Comparison of ENCODE assay signal across 32 cellular contexts in the genomic region with DNA sequence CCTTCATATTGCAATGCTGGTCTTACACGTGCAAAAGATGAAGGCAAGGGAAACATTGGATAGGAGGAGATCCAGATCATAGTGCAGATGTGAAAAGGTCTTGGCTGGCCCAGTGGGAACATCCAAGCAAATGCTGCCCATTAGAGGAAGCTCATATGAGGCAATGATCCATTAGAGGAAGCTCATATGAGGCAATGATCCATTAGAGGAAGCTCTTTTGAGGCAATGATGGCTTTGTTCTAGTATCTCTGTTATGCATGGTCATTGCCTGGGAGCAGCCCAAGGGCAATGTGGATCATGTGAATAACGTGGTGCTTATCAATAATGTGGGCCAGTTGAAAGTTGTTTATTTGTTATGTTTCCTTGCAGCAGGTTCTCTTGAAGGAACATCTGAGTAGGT. TPM values are rescaled to one million over a fixed set of nuclear protein-coding genes. Genes with fewer than 3 reads are reported as not detected.
DNase-seq lines count a peak whose midpoint lies in the region; ATAC-seq, FAIRE-seq and TF ChIP-seq lines count a peak whose summit lies in the region.
"Had no signal": no experiment of that assay in that cellular context is flagged by ENCODE, and none has a peak within 500 bp of the region (broad histone marks: within the 10 kb centered on the region; RNA-seq: fewer than 3 reads in every experiment).

No MANE protein-coding gene starts in this region.

- peak; percentile 29 for FAIRE-seq in keratinocyte (lab: Jason Lieb, UNC)
- no peak for FAIRE-seq in GM12891 (lab: Jason Lieb, UNC)
- FAIRE-seq: A204.1, astrocyte had no signal

- no peak overlapping the region for H3K9ac ChIP-seq in keratinocyte (ENCODE audit: control insufficient read depth, extremely low read depth, insufficient read depth, low read length)

- no peaks in the 10 kb centered on the region for H3K9me1 ChIP-seq in keratinocyte (ENCODE audit: control insufficient read depth, extremely low read depth, insufficient read depth, low read length)

- no peak overlapping the region for H2AFZ ChIP-seq in keratinocyte (ENCODE audit: control insufficient read depth, low read length)

- TF ChIP-seq POLR2A in heart left ventricle (IDR thresholded peaks at IDR 0.05) (no peak), GM12891 (IDR thresholded peaks at IDR 0.05; ENCODE audit: low read depth, low read length) (no peak)

- in situ Hi-C loops in SK-MEL-5 (cut with HindIII; ENCODE audit: low pct_unique_long_range_greater_than_20kb, low sequenced_read_pairs): no loop called here

- no peak for TF ChIP-seq CTCF in heart left ventricle (IDR thresholded peaks at IDR 0.05)
- TF ChIP-seq CTCF in left ventricle myocardium inferior (IDR thresholded peaks at IDR 0.05; ENCODE audit: borderline replicate concordance): no peak
- TF ChIP-seq CTCF in keratinocyte (optimal IDR thresholded peaks at IDR 0.05 in 1 of 3, IDR thresholded peaks at IDR 0.05 in 1 of 3, conservative IDR thresholded peaks at IDR 0.05 in 1 of 3; ENCODE audit: extremely low read depth in 1 of 3, insufficient read depth in 2 of 3, low read length in 3 of 3): no peak

- 31 to 59% (median 43%) methylated on average over 2 of the region's 2 CpGs for WGBS in heart left ventricle, 4 donors
- whole genome bisulfite sequencing in aorta, 2 donors: 66 to 74% methylated on average over 2 of the region's 2 CpGs

- H3K4me2 ChIP-seq in keratinocyte (ENCODE audit: control insufficient read depth, extremely low read depth, insufficient read depth, low read depth, low read length): no peak overlapping the region

- intact Hi-C loops in heart left ventricle (cut with DNase I) (no loop called here), left ventricle myocardium inferior (cut with micrococcal nuclease) (no loop called here), aorta (cut with DNase I) (no loop called here)

- H3K27me3 ChIP-seq in heart left ventricle: no peaks in the 10 kb centered on the region
- H3K27me3 ChIP-seq in left ventricle myocardium inferior (ENCODE audit: low read depth): no peaks in the 10 kb centered on the region
- H3K27me3 ChIP-seq in keratinocyte (ENCODE audit: control insufficient read depth, extremely low read depth, insufficient read depth, low read length): no peaks in the 10 kb centered on the region
- no peaks in the 10 kb centered on the region for H3K27me3 ChIP-seq in aorta (ENCODE audit: control insufficient read depth in 1 of 2, insufficient read depth in 2 of 2, low read length in 1 of 2)
- H3K27me3 ChIP-seq: esophagus squamous epithelium, gastrocnemius medialis, stomach, thyroid gland had no signal

- peaks cover 0 to 22% (median 0%) of the 10 kb centered on the region in 12 donors for H3K4me1 ChIP-seq in heart left ventricle
- peaks cover 5% of the 10 kb centered on the region for H3K4me1 ChIP-seq in left ventricle myocardium inferior
- H3K4me1 ChIP-seq in keratinocyte (ENCODE audit: control insufficient read depth, extremely low read depth, insufficient read depth, low read length): no peaks in the 10 kb centered on the region
- H3K4me1 ChIP-seq in aorta (ENCODE audit: control insufficient read depth in 1 of 2, insufficient read depth in 2 of 2, low read length in 2 of 2): no peaks in the 10 kb centered on the region
- H3K4me1 ChIP-seq: esophagus squamous epithelium, gastrocnemius medialis, stomach, thyroid gland had no signal

- dilution Hi-C loops in keratinocyte (cut with MboI; ENCODE audit: extremely low pct_ligation_motif_present, low sequenced_read_pairs): no loop called here

- ATAC-seq in heart left ventricle (peak in 3 of 4 donors; percentile 33 to 72 (median 48)), aorta (ENCODE audit: low FRiP score) (peak; percentile 38), HG02759 (IDR thresholded peaks at IDR 0.05; ENCODE audit: unreplicated experiment) (no peak)
- ATAC-seq: activated CD8-positive, alpha-beta T cell treated with anti-CD3 and anti-CD28 coated beads, Interleukin-2, amount 10 ng/mL, durations not matched to agents 7 days and 5 days; gastrocnemius medialis; naive thymus-derived CD8-positive, alpha-beta T cell had no signal

- no peaks in the 10 kb centered on the region for H3K79me2 ChIP-seq in keratinocyte (ENCODE audit: control insufficient read depth, insufficient read depth, low read length)

- DNase-seq in heart left ventricle (no peak), left ventricle myocardium inferior (no peak), SK-MEL-5 (ENCODE audit: low read depth, low spot score) (peak; percentile 61), keratinocyte (ENCODE audit: low read depth, low spot score) (no peak), aorta (no peak), NCI-H446 treated with DMSO at 0.1 percent for 48 hours (lab: John Stamatoyannopoulos, UW) (no peak), GM12891 (ENCODE audit: insufficient read length, low spot score) (no peak)
- DNase-seq: activated CD8-positive, alpha-beta T cell treated with anti-CD3 and anti-CD28 coated beads, Interleukin-2, amount 10 ng/mL, durations not matched to agents 7 days and 5 days; activated effector memory CD4-positive, alpha-beta T cell treated with Interleukin-2 at 50 U/mL for 16 hours; activated naive CD8-positive, alpha-beta T cell treated with anti-CD3 and anti-CD28 coated beads, Interleukin-2, amount 10 ng/mL, durations not matched to agents 7 days and 5 days; activated T-cell treated with anti-CD3 and anti-CD28 coated beads for 4 hours; CD8-positive, alpha-beta memory T cell; central memory CD4-positive, alpha-beta T cell; esophagus squamous epithelium; gastrocnemius medialis; GOT3; HFFc6; hypothalamus; immature natural killer cell; naive thymus-derived CD8-positive, alpha-beta T cell; NCI-H1105 treated with DMSO at 0.1 percent for 48 hours; NCI-H2081; NCI-H226; NCI-H748 treated with DMSO at 0.1 percent for 48 hours; stomach; thyroid gland had no signal

- H4K20me1 ChIP-seq in keratinocyte (ENCODE audit: control insufficient read depth, extremely low read depth, insufficient read depth, low read length): no peaks in the 10 kb centered on the region

- H3K9me3 ChIP-seq in heart left ventricle (no peaks in the 10 kb centered on the region), left ventricle myocardium inferior (replicated peaks) (no peaks in the 10 kb centered on the region), keratinocyte (ENCODE audit: control insufficient read depth, low read depth, low read length) (no peaks in the 10 kb centered on the region), aorta (ENCODE audit: control insufficient read depth, low read length) (no peaks in the 10 kb centered on the region)
- H3K9me3 ChIP-seq: esophagus squamous epithelium, gastrocnemius medialis, stomach, thyroid gland had no signal

- H3K4me3 ChIP-seq in heart left ventricle (no peak overlapping the region), left ventricle myocardium inferior (no peak overlapping the region), keratinocyte (ENCODE audit: control insufficient read depth in 2 of 3, extremely low read depth in 1 of 3, insufficient read depth in 2 of 3, low read depth in 1 of 3, low read length in 3 of 3) (no peak overlapping the region), aorta (ENCODE audit: low read length in 2 of 2) (no peak overlapping the region)
- H3K4me3 ChIP-seq: esophagus squamous epithelium, gastrocnemius medialis, skin epidermis, stomach, thyroid gland had no signal

- H3K27ac ChIP-seq in heart left ventricle (no peak overlapping the region), left ventricle myocardium inferior (replicated peaks) (no peak overlapping the region), keratinocyte (ENCODE audit: control insufficient read depth, insufficient read depth, low read length) (no peak overlapping the region), aorta (ENCODE audit: low read depth in 1 of 2, low read length in 2 of 2) (no peak overlapping the region)
- H3K27ac ChIP-seq: esophagus squamous epithelium, gastrocnemius medialis, skin epidermis, stomach, thyroid gland had no signal

- H3K36me3 ChIP-seq in heart left ventricle (no peaks in the 10 kb centered on the region), left ventricle myocardium inferior (no peaks in the 10 kb centered on the region), keratinocyte (ENCODE audit: control insufficient read depth in 2 of 2, extremely low read depth in 1 of 2, insufficient read depth in 2 of 2, low read length in 2 of 2) (no peaks in the 10 kb centered on the region), aorta (ENCODE audit: control insufficient read depth in 1 of 2, insufficient read depth in 2 of 2, low read length in 1 of 2) (no peaks in the 10 kb centered on the region)
- H3K36me3 ChIP-seq: esophagus squamous epithelium, gastrocnemius medialis, stomach, thyroid gland had no signal

RNA-seq across cellular contexts. Expression of gene STEAP4, which starts 37.8 kb away (rescaled TPM):
- total RNA-seq in heart left ventricle (10 to 100 TPM in 8 of 9 donors, 1 to 10 TPM in 1; 7.2 to 47.1 (median 20.9) TPM), left ventricle myocardium inferior (15.7 TPM), aorta (100 to 1,000 TPM; 125 to 343 TPM)
- polyA plus RNA-seq in heart left ventricle (10 to 100 TPM in 1 of 2 donors, 1 to 10 TPM in 1; 6.8 to 14.2 TPM), keratinocyte (0.52 to 5.8 TPM (median 2.0 TPM) in 3 replicates), aorta (10 to 100 TPM; 12.3 to 29.6 TPM)
- total RNA-seq in SK-MEL-5 (2014; rRNA removed; shearing (Covaris generic)): not detected in 2 replicates
- polyA plus RNA-seq in SK-MEL-5 (2015; cell fraction: cytosol; rRNA removed): not detected in 2 replicates
- polyA plus RNA-seq in SK-MEL-5 (2015; cell fraction: nucleus; rRNA removed): not detected in 2 replicates
- polyA plus RNA-seq in keratinocyte (2011; ENCODE audit: low read depth): 20.3 TPM
- 0.43 and 0.77 TPM in 2 replicates for polyA plus RNA-seq in keratinocyte (2011; cell fraction: cytosol; rRNA removed)
- 4.7 and 6.1 TPM in 2 replicates for polyA plus RNA-seq in keratinocyte (2011; cell fraction: nucleus; rRNA removed)
- polyA plus RNA-seq in keratinocyte (2012; ENCODE audit: low replicate concordance): 0.39 and 13.3 TPM in 2 replicates
- 0.16 to 6.4 TPM (median 2.2 TPM) in 3 replicates for polyA minus RNA-seq in keratinocyte
- 0.58 TPM for polyA minus RNA-seq in keratinocyte (2011; cell fraction: cytosol; rRNA and poly(A)+ RNA removed)
- 3.5 and 9.3 TPM in 2 replicates for polyA minus RNA-seq in keratinocyte (2011; cell fraction: nucleus; rRNA and poly(A)+ RNA removed)
- not detected for polyA plus RNA-seq in GM12891 (2012; ENCODE audit: low read depth, missing spikeins)
- total RNA-seq: activated CD8-positive, alpha-beta T cell treated with anti-CD3 and anti-CD28 coated beads, Interleukin-2, amount 10 ng/mL, durations not matched to agents 7 days and 5 days; activated naive CD8-positive, alpha-beta T cell treated with anti-CD3 and anti-CD28 coated beads, Interleukin-2, amount 10 ng/mL, durations not matched to agents 7 days and 5 days; astrocyte; CD8-positive, alpha-beta memory T cell; HFFc6; naive thymus-derived CD8-positive, alpha-beta T cell; OCI-LY7; pulmonary artery endothelial cell had no signal
- polyA plus RNA-seq: CD8-positive, alpha-beta memory T cell; immature natural killer cell; naive thymus-derived CD8-positive, alpha-beta T cell had no signal

RNA-seq across cellular contexts. Expression of gene SRI, which starts 49.0 kb away (rescaled TPM):
- total RNA-seq in heart left ventricle (10 to 100 TPM; 48.9 to 88.5 (median 69.4) TPM), left ventricle myocardium inferior (76.1 TPM), aorta (100 to 1,000 TPM; 104 to 109 TPM)
- polyA plus RNA-seq in heart left ventricle (10 to 100 TPM; 25.9 to 66.7 TPM), keratinocyte (123 to 206 TPM (median 186 TPM) in 3 replicates), aorta (100 to 1,000 TPM in 1 of 2 donors, 10 to 100 TPM in 1; 97.7 to 186 TPM)
- 168 and 195 TPM in 2 replicates for total RNA-seq in SK-MEL-5 (2014; rRNA removed; shearing (Covaris generic))
- polyA plus RNA-seq in SK-MEL-5 (2015; cell fraction: cytosol; rRNA removed): 68.0 and 99.2 TPM in 2 replicates
- polyA plus RNA-seq in SK-MEL-5 (2015; cell fraction: nucleus; rRNA removed): 76.0 and 104 TPM in 2 replicates
- 242 TPM for polyA plus RNA-seq in keratinocyte (2011; ENCODE audit: low read depth)
- polyA plus RNA-seq in keratinocyte (2011; cell fraction: cytosol; rRNA removed): 133 and 271 TPM in 2 replicates
- 91.8 and 127 TPM in 2 replicates for polyA plus RNA-seq in keratinocyte (2011; cell fraction: nucleus; rRNA removed)
- polyA plus RNA-seq in keratinocyte (2012; ENCODE audit: low replicate concordance): 129 and 166 TPM in 2 replicates
- 40.9 to 119 TPM (median 43.5 TPM) in 3 replicates for polyA minus RNA-seq in keratinocyte
- polyA minus RNA-seq in keratinocyte (2011; cell fraction: cytosol; rRNA and poly(A)+ RNA removed): 28.2 TPM
- 22.8 and 39.6 TPM in 2 replicates for polyA minus RNA-seq in keratinocyte (2011; cell fraction: nucleus; rRNA and poly(A)+ RNA removed)
- polyA plus RNA-seq in GM12891 (2012; ENCODE audit: low read depth, missing spikeins): 136 TPM
